Comparison of ENCODE assay signal across 8 cellular contexts in genomic region chr20:9978395-9979004, GRCh38. TPM values are rescaled to one million over a fixed set of nuclear protein-coding genes. Genes with fewer than 3 reads are reported as not detected.
DNase-seq lines count a peak whose midpoint lies in the region; ATAC-seq and TF ChIP-seq lines count a peak whose summit lies in the region.

No MANE protein-coding gene starts in this region.

- no peaks in the 10 kb centered on the region for H3K9me3 Mint-ChIP-seq in activated CD8-positive, alpha-beta memory T cell treated with anti-CD3 and anti-CD28 coated beads, Interleukin-2, amount 10 ng/mL, durations not matched to agents 7 days and 5 days (ENCODE audit: low read depth)
- H3K9me3 Mint-ChIP-seq in activated CD4-positive, alpha-beta T cell treated with anti-CD3 and anti-CD28 coated beads, Interleukin-2, amount 10 ng/mL, durations not matched to agents 7 days and 5 days: no peaks in the 10 kb centered on the region

- no peak overlapping the region for H3K4me3 Mint-ChIP-seq in activated CD8-positive, alpha-beta memory T cell treated with anti-CD3 and anti-CD28 coated beads, Interleukin-2, amount 10 ng/mL, durations not matched to agents 7 days and 5 days
- no peak overlapping the region for H3K4me3 Mint-ChIP-seq in activated CD4-positive, alpha-beta T cell treated with anti-CD3 and anti-CD28 coated beads, Interleukin-2, amount 10 ng/mL, durations not matched to agents 7 days and 5 days

- CTCF ChIA-PET in activated CD8-positive, alpha-beta memory T cell treated with anti-CD3 and anti-CD28 coated beads, Interleukin-2, amount 10 ng/mL, durations not matched to agents 7 days and 5 days (lab: Charles Lee): interaction anchor here (0.7 to 3.5 kb wide), 14 partner anchors 10 to 486 kb away, joined by 3 to 46 read pairs (median 3); no protein-coding TSS in a partner anchor
- CTCF ChIA-PET in activated CD4-positive, alpha-beta T cell treated with anti-CD3 and anti-CD28 coated beads, Interleukin-2, amount 10 ng/mL, durations not matched to agents 7 days and 5 days (lab: Charles Lee): interaction anchor here (0.6 to 2.3 kb wide), 7 partner anchors 10 to 452 kb away, joined by 3 to 11 read pairs (median 4); no protein-coding TSS in a partner anchor

- peak; percentile 68 for TF ChIP-seq CTCF in fibroblast of the aortic adventitia (IDR thresholded peaks at IDR 0.05; ENCODE audit: insufficient read depth, low read length)

- no peaks in the 10 kb centered on the region for H3K36me3 Mint-ChIP-seq in activated CD8-positive, alpha-beta memory T cell treated with anti-CD3 and anti-CD28 coated beads, Interleukin-2, amount 10 ng/mL, durations not matched to agents 7 days and 5 days
- no peaks in the 10 kb centered on the region for H3K36me3 Mint-ChIP-seq in activated CD4-positive, alpha-beta T cell treated with anti-CD3 and anti-CD28 coated beads, Interleukin-2, amount 10 ng/mL, durations not matched to agents 7 days and 5 days (ENCODE audit: low read depth)

- H3K4me1 Mint-ChIP-seq in activated CD8-positive, alpha-beta memory T cell treated with anti-CD3 and anti-CD28 coated beads, Interleukin-2, amount 10 ng/mL, durations not matched to agents 7 days and 5 days: peaks cover 2% of the 10 kb centered on the region
- H3K4me1 Mint-ChIP-seq in activated CD4-positive, alpha-beta T cell treated with anti-CD3 and anti-CD28 coated beads, Interleukin-2, amount 10 ng/mL, durations not matched to agents 7 days and 5 days: no peaks in the 10 kb centered on the region

- H3K27ac Mint-ChIP-seq in activated CD8-positive, alpha-beta memory T cell treated with anti-CD3 and anti-CD28 coated beads, Interleukin-2, amount 10 ng/mL, durations not matched to agents 7 days and 5 days: no peak overlapping the region
- no peak overlapping the region for H3K27ac Mint-ChIP-seq in activated CD4-positive, alpha-beta T cell treated with anti-CD3 and anti-CD28 coated beads, Interleukin-2, amount 10 ng/mL, durations not matched to agents 7 days and 5 days

- DNase-seq in activated CD8-positive, alpha-beta memory T cell treated with anti-CD3 and anti-CD28 coated beads, Interleukin-2, amount 10 ng/mL, durations not matched to agents 7 days and 5 days: peak; percentile 60
- DNase-seq in activated CD8-positive, alpha-beta memory T cell treated with anti-CD3 and anti-CD28 coated beads, Interleukin-2, amount 50 U/mL, for 4 hours: no peak
- DNase-seq in NCI-H510A (lab: John Stamatoyannopoulos, UW) (peak; percentile 44), fibroblast of the aortic adventitia (ENCODE audit: low read depth) (peak; percentile 92), nucleus accumbens (lab: John Stamatoyannopoulos, UW) (peak in 30 of 56 donors; percentile 1 to 65 (median 16))
- DNase-seq in activated CD4-positive, alpha-beta T cell treated with anti-CD3 and anti-CD28 coated beads, Interleukin-2, amount 10 ng/mL, durations not matched to agents 7 days and 5 days: peak; percentile 63

- POLR2A ChIA-PET in activated CD4-positive, alpha-beta T cell treated with anti-CD3 and anti-CD28 coated beads, Interleukin-2, amount 10 ng/mL, durations not matched to agents 7 days and 5 days (lab: Charles Lee): interaction anchor here (0.7 kb wide), 1 partner anchor 362 kb away, joined by 3 read pairs; no protein-coding TSS in a partner anchor

- peaks cover 12% of the 10 kb centered on the region for H3K27me3 Mint-ChIP-seq in activated CD8-positive, alpha-beta memory T cell treated with anti-CD3 and anti-CD28 coated beads, Interleukin-2, amount 10 ng/mL, durations not matched to agents 7 days and 5 days
- H3K27me3 Mint-ChIP-seq in activated CD4-positive, alpha-beta T cell treated with anti-CD3 and anti-CD28 coated beads, Interleukin-2, amount 10 ng/mL, durations not matched to agents 7 days and 5 days: peaks cover 12% of the 10 kb centered on the region

- no peak overlapping the region for H3K4me3 ChIP-seq in fibroblast of the aortic adventitia (ENCODE audit: low read depth, low read length)

- peak; percentile 92 for ATAC-seq in activated CD8-positive, alpha-beta memory T cell treated with anti-CD3 and anti-CD28 coated beads, Interleukin-2, amount 10 ng/mL, durations not matched to agents 7 days and 5 days
- ATAC-seq in GM21390 (IDR thresholded peaks at IDR 0.05; ENCODE audit: unreplicated experiment): peak; percentile 93
- ATAC-seq in HG03565 (IDR thresholded peaks at IDR 0.05; ENCODE audit: unreplicated experiment): peak; percentile 97

RNA-seq across cellular contexts. Expression of gene ANKEF1, which starts 56.3 kb away (rescaled TPM):
- 1 to 10 TPM; 4.8 to 7.3 TPM for total RNA-seq in activated CD8-positive, alpha-beta memory T cell treated with anti-CD3 and anti-CD28 coated beads, Interleukin-2, amount 10 ng/mL, durations not matched to agents 7 days and 5 days
- 1 to 10 TPM; 6.9 to 8.7 TPM for total RNA-seq in activated CD4-positive, alpha-beta T cell treated with anti-CD3 and anti-CD28 coated beads, Interleukin-2, amount 10 ng/mL, durations not matched to agents 7 days and 5 days
- total RNA-seq in fibroblast of the aortic adventitia (ENCODE audit: low replicate concordance): 0.65 and 1.8 TPM in 2 replicates
